Comparison of ENCODE assay signal across 8 cellular contexts in the genomic region with DNA sequence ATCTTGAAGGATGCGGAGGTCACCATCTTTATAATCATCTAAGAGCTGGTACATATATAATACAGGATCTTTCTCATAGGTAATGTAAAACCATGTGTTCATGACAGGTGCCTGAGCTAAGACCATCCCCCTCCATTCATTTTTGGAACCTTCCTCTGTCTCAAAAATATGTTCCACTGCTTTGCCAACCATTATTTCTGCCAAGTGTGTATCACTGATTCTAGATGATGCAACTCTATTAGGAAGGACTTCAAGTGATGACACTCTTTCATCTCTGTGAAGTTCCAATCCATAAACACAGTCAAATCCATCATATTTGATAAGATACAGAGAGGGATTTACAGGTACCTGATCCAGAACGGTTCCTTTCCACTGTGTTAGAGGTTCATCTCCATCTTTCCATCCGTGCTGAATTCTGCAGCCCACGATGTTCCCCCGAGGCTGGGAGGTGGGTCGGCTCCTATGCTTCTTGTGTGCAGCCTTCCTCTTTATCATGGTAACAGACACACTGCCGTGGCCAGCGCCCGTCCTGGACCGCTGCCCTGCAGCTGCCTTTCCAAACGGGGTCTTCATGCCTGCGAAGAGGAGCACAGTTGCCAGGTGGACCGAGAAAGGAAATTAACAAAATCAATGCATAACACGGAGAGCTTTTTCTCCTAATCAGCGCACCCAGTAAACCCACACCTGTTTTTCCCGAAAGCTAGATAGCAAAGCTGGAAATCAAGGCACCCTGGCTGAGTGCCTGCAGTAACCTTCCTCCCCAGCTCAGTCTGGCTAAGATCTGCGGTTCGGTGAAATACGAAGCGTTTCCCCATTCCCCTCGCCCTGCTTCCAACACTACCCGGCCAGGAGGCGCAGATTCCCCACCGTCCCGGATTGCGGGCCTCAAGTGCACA. TPM values are rescaled to one million over a fixed set of nuclear protein-coding genes. Genes with fewer than 3 reads are reported as not detected.
DNase-seq lines count a peak whose midpoint lies in the region; ATAC-seq and TF ChIP-seq lines count a peak whose summit lies in the region.

No MANE protein-coding gene starts in this region.

- no peak for TF ChIP-seq POLR2A in transverse colon (IDR thresholded peaks at IDR 0.05)

- intact Hi-C loops in transverse colon (cut with DNase I; ENCODE audit: low total_unique reads) = no loop called here

- in situ Hi-C loops in transverse colon (cut with MboI; ENCODE audit: low pct_ligation_motif_present in 1 of 4, low pct_unique_long_range_greater_than_20kb in 1 of 4, low sequenced_read_pairs in 3 of 4) = loop anchor here (25.0 kb wide), 4 partner anchors 182 to 432 kb away; a partner anchor contains a TSS

- H3K9me3 ChIP-seq in transverse colon = no peaks in the 10 kb centered on the region

- H3K27ac Mint-ChIP-seq in chondrocyte (ENCODE audit: unreplicated experiment) (peak overlapping the region; percentile 77), memory B cell (peak overlapping the region; percentile 98)

- H3K36me3 ChIP-seq in transverse colon = no peaks in the 10 kb centered on the region

- H3K27me3 ChIP-seq in transverse colon = no peaks in the 10 kb centered on the region

- TF ChIP-seq CTCF in chondrocyte (IDR thresholded peaks at IDR 0.05) (no peak), transverse colon (IDR thresholded peaks at IDR 0.05) (no peak)

- peak overlapping the region; percentile 55 to 65 (median 56) for H3K4me3 ChIP-seq in transverse colon

- peak; percentile 5 for DNase-seq in D341Med (ENCODE audit: low spot score)
- no peak for DNase-seq in chondrocyte (ENCODE audit: low spot score)
- no peak for DNase-seq in memory B cell (ENCODE audit: low spot score in 2 of 2)
- DNase-seq in transverse colon = no peak
- no peak for DNase-seq in iPS-NIHi7 (ENCODE audit: extremely low spot score)
- DNase-seq in mesenteric fat pad (ENCODE audit: low spot score) = no peak
- DNase-seq in CD1c-positive myeloid dendritic cell (ENCODE audit: extremely low spot score) = no peak

- peaks cover 19% of the 10 kb centered on the region for H3K4me1 Mint-ChIP-seq in chondrocyte (ENCODE audit: low read depth)
- H3K4me1 Mint-ChIP-seq in memory B cell = peaks cover 26% of the 10 kb centered on the region

- H3K4me3 Mint-ChIP-seq in chondrocyte (ENCODE audit: unreplicated experiment) (peak overlapping the region; percentile 91), memory B cell (peak overlapping the region; percentile 99)

- peak overlapping the region; percentile 64 to 84 (median 79) for H3K27ac ChIP-seq in transverse colon

- H3K9me3 Mint-ChIP-seq in chondrocyte (ENCODE audit: low read depth) (peaks cover 29% of the 10 kb centered on the region), memory B cell (no peaks in the 10 kb centered on the region)

- H3K27me3 Mint-ChIP-seq in chondrocyte (ENCODE audit: low read depth) (no peaks in the 10 kb centered on the region), memory B cell (no peaks in the 10 kb centered on the region)

- TF ChIP-seq EP300 in transverse colon (IDR thresholded peaks at IDR 0.05; ENCODE audit: low read depth) = no peak

- peaks cover 0 to 5% (median 0%) of the 10 kb centered on the region in 4 donors for H3K4me1 ChIP-seq in transverse colon

- 56 to 100% methylated on average over 1 to 26 of the region's 26 CpGs for WGBS in transverse colon (ENCODE audit: low coverage in 1 of 2), 2 donors

- peaks cover 5% of the 10 kb centered on the region for H3K36me3 Mint-ChIP-seq in chondrocyte (ENCODE audit: low read depth)
- H3K36me3 Mint-ChIP-seq in memory B cell = peaks cover 8% of the 10 kb centered on the region

- ATAC-seq in HG03439 (IDR thresholded peaks at IDR 0.05; ENCODE audit: unreplicated experiment) = peak; percentile 10
- ATAC-seq in memory B cell (ENCODE audit: low read depth) = peak; percentile 24

RNA-seq across cellular contexts. Expression of a gene that starts 0.7 kb away (rescaled TPM):
- total RNA-seq in chondrocyte (9.3 to 9.9 TPM (median 9.7 TPM) in 3 replicates), transverse colon (10 to 100 TPM in 2 of 4 donors, 1 to 10 TPM in 2; 3.8 to 12.7 (median 10.3) TPM), mesenteric fat pad (7.7 TPM)
